Comparison of ENCODE assay signal across 9 cellular contexts in genomic region chr4:167234388-167234881, GRCh38. TPM values are rescaled to one million over a fixed set of nuclear protein-coding genes. Genes with fewer than 3 reads are reported as not detected.
DNase-seq lines count a peak whose midpoint lies in the region; ATAC-seq, FAIRE-seq and TF ChIP-seq lines count a peak whose summit lies in the region.
"Had no signal": no experiment of that assay in that cellular context is flagged by ENCODE, and none has a peak within 500 bp of the region (broad histone marks: within the 10 kb centered on the region; RNA-seq: fewer than 3 reads in every experiment).

Gene SPOCK3 (minus strand): TSS chr4:167234494.

- no peak within 1 kb of the TSS for H2BK5ac ChIP-seq in neuronal stem cell (ENCODE audit: low read length)

- H3K27ac Mint-ChIP-seq in activated naive CD4-positive, alpha-beta T cell treated with anti-CD3 and anti-CD28 coated beads for 36 hours: no peak within 1 kb of the TSS
- no peak within 1 kb of the TSS for H3K27ac Mint-ChIP-seq in activated CD8-positive, alpha-beta T cell treated with anti-CD3 and anti-CD28 coated beads for 36 hours

- peaks cover 5% of the 10 kb centered on the region for H3K4me1 Mint-ChIP-seq in activated naive CD4-positive, alpha-beta T cell treated with anti-CD3 and anti-CD28 coated beads for 36 hours (ENCODE audit: low read depth)
- H3K4me1 Mint-ChIP-seq in activated CD8-positive, alpha-beta T cell treated with anti-CD3 and anti-CD28 coated beads for 36 hours (ENCODE audit: low read depth): peaks cover 5% of the 10 kb centered on the region

- no peak within 1 kb of the TSS for H3K14ac ChIP-seq in neuronal stem cell (ENCODE audit: low read length)

- no peak within 1 kb of the TSS for H3K4me3 Mint-ChIP-seq in activated naive CD4-positive, alpha-beta T cell treated with anti-CD3 and anti-CD28 coated beads for 36 hours
- H3K4me3 Mint-ChIP-seq in activated CD8-positive, alpha-beta T cell treated with anti-CD3 and anti-CD28 coated beads for 36 hours: peak within 1 kb of the TSS; percentile 35

- H3K36me3 ChIP-seq in neuronal stem cell (replicated peaks in 1 of 2; ENCODE audit: control insufficient read depth in 2 of 2, insufficient read depth in 2 of 2, low read length in 2 of 2): no peaks in the 10 kb centered on the region

- ATAC-seq in activated CD8-positive, alpha-beta T cell treated with anti-CD3 and anti-CD28 coated beads for 36 hours: peak; percentile 30
- peak; percentile 73 for ATAC-seq in Right ventricle myocardium inferior

- H3K23ac ChIP-seq in neuronal stem cell (ENCODE audit: low read depth, low read length, poor library complexity): peak within 1 kb of the TSS; percentile 73

- H3K9me3 Mint-ChIP-seq in activated naive CD4-positive, alpha-beta T cell treated with anti-CD3 and anti-CD28 coated beads for 36 hours: no peaks in the 10 kb centered on the region
- no peaks in the 10 kb centered on the region for H3K9me3 Mint-ChIP-seq in activated CD8-positive, alpha-beta T cell treated with anti-CD3 and anti-CD28 coated beads for 36 hours

- H3K27me3 Mint-ChIP-seq in activated naive CD4-positive, alpha-beta T cell treated with anti-CD3 and anti-CD28 coated beads for 36 hours (ENCODE audit: low read depth): peaks cover 26% of the 10 kb centered on the region
- H3K27me3 Mint-ChIP-seq in activated CD8-positive, alpha-beta T cell treated with anti-CD3 and anti-CD28 coated beads for 36 hours: peaks cover 23% of the 10 kb centered on the region

- intact Hi-C loops in activated naive CD4-positive, alpha-beta T cell treated with anti-CD3 and anti-CD28 coated beads for 36 hours (cut with micrococcal nuclease): loop anchor here (10.0 kb wide), 1 partner anchor 930 kb away; no protein-coding TSS in a partner anchor
- intact Hi-C loops in activated CD8-positive, alpha-beta T cell treated with anti-CD3 and anti-CD28 coated beads for 36 hours (cut with micrococcal nuclease): no loop called here
- intact Hi-C loops in Right ventricle myocardium inferior (cut with DNase I): no loop called here

- no peak within 1 kb of the TSS for H3K4ac ChIP-seq in neuronal stem cell (ENCODE audit: low read length)

- CTCF ChIA-PET in activated naive CD4-positive, alpha-beta T cell treated with anti-CD3 and anti-CD28 coated beads for 36 hours (lab: Charles Lee): no interaction called here
- CTCF ChIA-PET in activated CD8-positive, alpha-beta T cell treated with anti-CD3 and anti-CD28 coated beads for 36 hours (lab: Charles Lee): interaction anchor here (0.6 kb wide), 1 partner anchor 10 kb away, joined by 3 read pairs; no protein-coding TSS in a partner anchor

- no peak within 1 kb of the TSS for H3K27ac ChIP-seq in neuronal stem cell (replicated peaks; ENCODE audit: low read length)

- H3K36me3 Mint-ChIP-seq in activated naive CD4-positive, alpha-beta T cell treated with anti-CD3 and anti-CD28 coated beads for 36 hours (ENCODE audit: low read depth): no peaks in the 10 kb centered on the region
- H3K36me3 Mint-ChIP-seq in activated CD8-positive, alpha-beta T cell treated with anti-CD3 and anti-CD28 coated beads for 36 hours (ENCODE audit: low read depth): no peaks in the 10 kb centered on the region

- POLR2A ChIA-PET in activated CD8-positive, alpha-beta T cell treated with anti-CD3 and anti-CD28 coated beads for 36 hours (lab: Charles Lee): no interaction called here

- peak within 1 kb of the TSS; percentile 51 to 93 for H3K4me3 ChIP-seq in neuronal stem cell (ENCODE audit: low read length in 2 of 2)

- H2BK15ac ChIP-seq in neuronal stem cell (ENCODE audit: low read length): no peak within 1 kb of the TSS

- H2AK5ac ChIP-seq in neuronal stem cell (ENCODE audit: low read depth, low read length): no peak within 1 kb of the TSS

- no peaks in the 10 kb centered on the region for H3K9me3 ChIP-seq in neuronal stem cell (replicated peaks in 1 of 2; ENCODE audit: control insufficient read depth in 2 of 2, insufficient read depth in 1 of 2, low read depth in 1 of 2, low read length in 2 of 2)

- no CpG with 5 or more reads among the region's 29 CpGs for WGBS in neuronal stem cell (ENCODE audit: extremely low coverage in 2 of 2, insufficient read length in 2 of 2, insufficient replicate concordance in 1 of 2), 2 donors

- no peak within 1 kb of the TSS for H4K91ac ChIP-seq in neuronal stem cell (ENCODE audit: low read depth, low read length, poor library complexity)

- H2BK12ac ChIP-seq in neuronal stem cell (ENCODE audit: low read length): peak within 1 kb of the TSS; percentile 41

- peak within 1 kb of the TSS; percentile 98 for H3K4me2 ChIP-seq in neuronal stem cell (ENCODE audit: insufficient read depth, low read length, poor library complexity, severe bottlenecking)

- FAIRE-seq in GM12891 (lab: Jason Lieb, UNC): no peak
- FAIRE-seq: GM18507 had no signal

- peak within 1 kb of the TSS; percentile 85 for H3K9ac ChIP-seq in neuronal stem cell (ENCODE audit: low read depth, low read length, poor library complexity)

- H2BK120ac ChIP-seq in neuronal stem cell (ENCODE audit: low read depth, low read length): no peak within 1 kb of the TSS

- peak within 1 kb of the TSS; percentile 95 for H2AFZ ChIP-seq in neuronal stem cell (ENCODE audit: low read length)

- no peaks in the 10 kb centered on the region for H3K79me1 ChIP-seq in neuronal stem cell (ENCODE audit: low read depth, low read length)

- TF ChIP-seq CTCF in activated CD8-positive, alpha-beta T cell treated with anti-CD3 and anti-CD28 coated beads for 36 hours (IDR thresholded peaks at IDR 0.05): no peak

- no peak within 1 kb of the TSS for H4K8ac ChIP-seq in neuronal stem cell (ENCODE audit: low read depth, low read length)

- peaks cover 0 to 8% of the 10 kb centered on the region in 2 donors for H3K4me1 ChIP-seq in neuronal stem cell (ENCODE audit: control insufficient read depth in 2 of 2, insufficient read depth in 1 of 2, low read depth in 1 of 2, low read length in 2 of 2)

- no peak for TF ChIP-seq POLR2A in GM12891 (IDR thresholded peaks at IDR 0.05; ENCODE audit: low read depth, low read length)

- peak within 1 kb of the TSS; percentile 71 for H3K18ac ChIP-seq in neuronal stem cell (ENCODE audit: low read length)

- peaks cover 0 to 54% (median 21%) of the 10 kb centered on the region in 3 experiments for H3K27me3 ChIP-seq in neuronal stem cell (ENCODE audit: control insufficient read depth in 3 of 3, insufficient read depth in 3 of 3, low read depth in 1 of 3, low read length in 3 of 3)

- peak; percentile 5 for DNase-seq in activated naive CD4-positive, alpha-beta T cell treated with anti-CD3 and anti-CD28 coated beads for 36 hours
- no peak for DNase-seq in activated naive CD4-positive, alpha-beta T cell treated with anti-CD3 and anti-CD28 coated beads, Interleukin-2, amount 50 U/mL, for 16 hours
- DNase-seq in HuH-7.5 (ENCODE audit: low spot score) (peak; percentile 19), Right ventricle myocardium inferior (ENCODE audit: missing footprints) (no peak), neuronal stem cell (ENCODE audit: low spot score) (peak; percentile 48), epidermal melanocyte (ENCODE audit: insufficient read length, low spot score) (no peak), GM12891 (ENCODE audit: insufficient read length, low spot score) (no peak)
- peak; percentile 14 for DNase-seq in activated CD8-positive, alpha-beta T cell treated with anti-CD3 and anti-CD28 coated beads for 36 hours

TF ChIP-seq in GM12891, 5 proteins besides CTCF, POLR2A, EP300 and RAD21:
- no peak for TF ChIP-seq TAF1 (IDR thresholded peaks at IDR 0.05; ENCODE audit: low read depth, low read length)
- no peak for TF ChIP-seq POU2F2 (IDR thresholded peaks at IDR 0.05; ENCODE audit: low read depth, low read length)
- no peak for TF ChIP-seq SPI1 (IDR thresholded peaks at IDR 0.05; ENCODE audit: low read depth, low read length)
- TF ChIP-seq PAX5 (IDR thresholded peaks at IDR 0.05; ENCODE audit: insufficient read depth, low read length, severe bottlenecking): no peak
- no peak for TF ChIP-seq POLR2AphosphoS5 (IDR thresholded peaks at IDR 0.05; ENCODE audit: low read depth, low read length)

RNA-seq across cellular contexts. Expression of gene SPOCK3, which starts in this region (rescaled TPM):
- total RNA-seq in activated naive CD4-positive, alpha-beta T cell treated with anti-CD3 and anti-CD28 coated beads for 36 hours: not detected
- total RNA-seq in activated CD8-positive, alpha-beta T cell treated with anti-CD3 and anti-CD28 coated beads for 36 hours: not detected
- total RNA-seq in Right ventricle myocardium inferior: not detected
- 0.60 TPM for polyA plus RNA-seq in neuronal stem cell (2013, experiment 1 of 2)
- polyA plus RNA-seq in neuronal stem cell (2013, experiment 2 of 2): 0.47 TPM
- polyA plus RNA-seq in GM12891 (2012; ENCODE audit: low read depth, missing spikeins): not detected

Comparison
In these comparisons a context has a peak if more than half of its experiments do, and no peak if none do; other contexts are left out.
1. Peak in DNase-seq in activated naive CD4-positive, alpha-beta T cell treated with anti-CD3 and anti-CD28 coated beads for 36 hours; RNA of the gene not detected or under 1 TPM.
2. Peak in DNase-seq and ATAC-seq in activated CD8-positive, alpha-beta T cell treated with anti-CD3 and anti-CD28 coated beads for 36 hours; RNA of the gene not detected or under 1 TPM.
3. Peak in ATAC-seq in Right ventricle myocardium inferior; RNA of the gene not detected or under 1 TPM.
4. DNase-seq: peak in HuH-7.5 (single experiment) and neuronal stem cell (single experiment); none in activated naive CD4-positive, alpha-beta T cell treated with anti-CD3 and anti-CD28 coated beads, Interleukin-2, amount 50 U/mL, for 16 hours (single experiment), Right ventricle myocardium inferior (single experiment), epidermal melanocyte (single experiment) and GM12891 (single experiment).